In genomic region chr17:34822007-34822737, GRCh38 we compare ENCODE assay signal across 16 cellular contexts.
"Had no signal": no experiment of that assay in that cellular context is flagged by ENCODE, and none has a peak within 500 bp of the region (broad histone marks: within the 10 kb centered on the region; RNA-seq: fewer than 3 reads in every experiment).

No MANE protein-coding gene starts in this region.

- H3K27me3 ChIP-seq: colonic mucosa, right lobe of liver, testis, transverse colon had no signal

- H3K4me1 ChIP-seq: colonic mucosa, left ventricle myocardium inferior, right lobe of liver, testis, transverse colon had no signal

- DNase-seq: activated B cell treated with CpG ODN at 0.5 μM for 24 hours; activated CD4-positive, alpha-beta T cell treated with anti-CD3 and anti-CD28 coated beads for 4 hours; activated CD4-positive, alpha-beta T cell treated with anti-CD3 and anti-CD28 coated beads, Interleukin-2, amount 50 U/mL, for 4 hours; activated CD8-positive, alpha-beta memory T cell treated with anti-CD3 and anti-CD28 coated beads for 24 hours; activated effector memory CD4-positive, alpha-beta T cell treated with Interleukin-2 at 50 U/mL for 16 hours; activated naive CD4-positive, alpha-beta T cell treated with Interleukin-2 at 50 U/mL for 16 hours; colonic mucosa; effector CD8-positive, alpha-beta T cell; left ventricle myocardium inferior; nucleus accumbens; right lobe of liver; stimulated activated CD4-positive, alpha-beta T cell treated with anti-CD3 and anti-CD28 coated beads, Interleukin-4, amount 100 ng/mL, for 1 hour; stimulated activated naive CD8-positive, alpha-beta T cell treated with anti-CD3 and anti-CD28 coated beads, Interleukin-15, Interleukin-2, amounts not matched to agents 100 U/mL and 50 U/mL, for 24 hours; testis; transverse colon had no signal

- H3K9me3 ChIP-seq: colonic mucosa, left ventricle myocardium inferior, right lobe of liver, testis, transverse colon had no signal

- H3K27ac ChIP-seq: colonic mucosa, epithelial cell of prostate, left ventricle myocardium inferior, right lobe of liver, testis, transverse colon had no signal

- H3K36me3 ChIP-seq: colonic mucosa, left ventricle myocardium inferior, right lobe of liver, transverse colon had no signal

- H3K4me3 ChIP-seq: colonic mucosa, left ventricle myocardium inferior, right lobe of liver, testis, transverse colon had no signal
